ENCODE assay signal across 16 cellular contexts in the genomic region with DNA sequence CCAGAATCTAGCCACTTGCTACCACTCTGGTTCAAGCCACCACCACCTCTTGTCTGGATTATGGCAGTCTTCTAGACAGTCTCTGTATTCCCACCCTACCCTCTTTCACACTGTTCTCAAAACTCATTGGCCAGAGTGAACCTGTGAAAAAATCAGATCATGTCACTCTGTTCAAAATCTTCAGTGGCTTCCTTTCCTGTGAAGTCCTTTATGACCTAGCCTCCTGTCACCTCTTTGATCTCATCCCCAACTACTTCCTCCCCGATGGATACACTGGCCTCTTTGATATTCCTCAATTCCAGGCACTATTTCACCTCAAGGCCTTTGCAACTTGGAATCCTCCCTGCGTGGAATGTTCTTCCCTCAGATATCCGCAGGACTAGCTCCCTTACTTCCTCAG. TPM values are rescaled to one million over a fixed set of nuclear protein-coding genes. Genes with fewer than 3 reads are reported as not detected.
DNase-seq lines count a peak whose midpoint lies in the region; ATAC-seq and TF ChIP-seq lines count a peak whose summit lies in the region.
"Had no signal": no experiment of that assay in that cellular context is flagged by ENCODE, and none has a peak within 500 bp of the region (broad histone marks: within the 10 kb centered on the region; RNA-seq: fewer than 3 reads in every experiment).

No MANE protein-coding gene starts in this region.

- CTCF ChIA-PET in CD4-positive, alpha-beta memory T cell (lab: Charles Lee; ENCODE audit: partially characterized antibody), result interaction anchor here (1.1 to 2.9 kb wide), 2 partner anchors 20 to 24 kb away, joined by 3 to 20 read pairs; no protein-coding TSS in a partner anchor
- CTCF ChIA-PET in HEK293T (lab: Yijun Ruan, JAX), result interaction anchor here (0.6 kb wide), 1 partner anchor 38 kb away, joined by 3 read pairs; no protein-coding TSS in a partner anchor

- H3K9ac ChIP-seq in DND-41 (ENCODE audit: low read depth, low read length) (no peak overlapping the region), neuronal stem cell (ENCODE audit: low read depth, low read length, poor library complexity) (no peak overlapping the region)
- H3K9ac ChIP-seq: parathyroid adenoma had no signal

- H3K4me2 ChIP-seq in DND-41 (ENCODE audit: insufficient read depth, low read length), result no peak overlapping the region
- H3K4me2 ChIP-seq in neuronal stem cell (ENCODE audit: insufficient read depth, low read length, poor library complexity, severe bottlenecking), result no peak overlapping the region
- no peak overlapping the region for H3K4me2 ChIP-seq in GM23338

- H2AFZ ChIP-seq in DND-41 (ENCODE audit: low read depth, low read length) (0 out of 2 replicates have a peak overlapping the region, but pooled peaks have one; percentile 84), neuronal stem cell (ENCODE audit: low read length) (peak overlapping the region; percentile 25), GM23338 (no peak overlapping the region)
- H2AFZ ChIP-seq: parathyroid adenoma had no signal

- H3K14ac ChIP-seq in neuronal stem cell (ENCODE audit: low read length), result no peak overlapping the region

- H3K79me2 ChIP-seq in DND-41 (ENCODE audit: insufficient read depth, low read length) (no peaks in the 10 kb centered on the region), GM23338 (replicated peaks; ENCODE audit: insufficient read depth) (no peaks in the 10 kb centered on the region)

- peaks cover 3% of the 10 kb centered on the region for H3K79me1 ChIP-seq in neuronal stem cell (ENCODE audit: low read depth, low read length)

- H3K23ac ChIP-seq in neuronal stem cell (ENCODE audit: low read depth, low read length, poor library complexity), result no peak overlapping the region

- TF ChIP-seq CTCF in DND-41 (IDR thresholded peaks at IDR 0.05; ENCODE audit: borderline replicate concordance, extremely low read depth, low read length, poor library complexity, severe bottlenecking), result no peak
- no peak for TF ChIP-seq CTCF in dorsolateral prefrontal cortex (IDR thresholded peaks at IDR 0.05 in 54 of 56, conservative IDR thresholded peaks at IDR 0.05 in 2 of 56; ENCODE audit: low read depth in 1 of 56, partially characterized antibody in 56 of 56)
- no peak for TF ChIP-seq CTCF in GM23338 (conservative IDR thresholded peaks at IDR 0.05; ENCODE audit: low read depth in 2 of 2)

- no peak overlapping the region for H2BK120ac ChIP-seq in neuronal stem cell (ENCODE audit: low read depth, low read length)

- POLR2A ChIA-PET in CD4-positive, alpha-beta memory T cell (lab: Charles Lee; ENCODE audit: partially characterized antibody), result interaction anchor here (0.8 to 2.6 kb wide), 3 partner anchors 10 to 21 kb away, joined by 5 to 19 read pairs (median 16); a partner anchor contains a TSS
- POLR2A ChIA-PET in HEK293T (lab: Yijun Ruan, JAX), result interaction anchor here (3.3 kb wide), 1 partner anchor 22 kb away, joined by 33 read pairs; a partner anchor contains a TSS

- no peaks in the 10 kb centered on the region for H3K9me3 Mint-ChIP-seq in CD4-positive, alpha-beta memory T cell
- no peaks in the 10 kb centered on the region for H3K9me3 Mint-ChIP-seq in GM23338
- H3K9me3 Mint-ChIP-seq: stimulated activated naive B cell treated with anti-CD40 and anti-IgM and Interleukin-4, amounts not matched to agents 10 μg/mL and 1 μg/mL and 100 μg/mL, for 72 hours had no signal

- peaks cover 8 to 9% of the 10 kb centered on the region in 2 donors for H3K27me3 Mint-ChIP-seq in CD4-positive, alpha-beta memory T cell
- H3K27me3 Mint-ChIP-seq in GM23338 (ENCODE audit: insufficient read depth, low read depth, poor library complexity), result peaks cover 42% of the 10 kb centered on the region

- no peak overlapping the region for H3K4ac ChIP-seq in neuronal stem cell (ENCODE audit: low read length)

- H2BK15ac ChIP-seq in neuronal stem cell (ENCODE audit: low read length), result no peak overlapping the region

- H3K18ac ChIP-seq in neuronal stem cell (ENCODE audit: low read length), result no peak overlapping the region

- intact Hi-C loops in CD4-positive, alpha-beta memory T cell (cut with micrococcal nuclease), result loop anchor here (5.0 to 10.0 kb wide), 4 partner anchors 119 to 1331 kb away; a partner anchor contains a TSS
- intact Hi-C loops in dorsolateral prefrontal cortex (cut with DNase I), result loop anchor here in 1 of 2 donors (5.0 kb wide), 1 partner anchor 39 kb away; no protein-coding TSS in a partner anchor

- no CpG with 5 or more reads among the region's 3 CpGs for WGBS in neuronal stem cell (ENCODE audit: extremely low coverage in 2 of 2, insufficient read length in 2 of 2, insufficient replicate concordance in 1 of 2), 2 donors

- peak overlapping the region in 7 of 8 donors; percentile 15 to 84 (median 52) for H3K4me3 Mint-ChIP-seq in CD4-positive, alpha-beta memory T cell
- H3K4me3 Mint-ChIP-seq in GM23338, result no peak overlapping the region
- H3K4me3 Mint-ChIP-seq: stimulated activated naive B cell treated with anti-CD40 and anti-IgM and Interleukin-4, amounts not matched to agents 10 μg/mL and 1 μg/mL and 100 μg/mL, for 72 hours had no signal

- ATAC-seq in DND-41 (ENCODE audit: insufficient read depth, low read depth) (no peak), GM18907 (IDR thresholded peaks at IDR 0.05; ENCODE audit: unreplicated experiment) (no peak), GM23338 (no peak)
- ATAC-seq: stimulated activated naive B cell treated with anti-CD40 and anti-IgM and Interleukin-4, amounts not matched to agents 10 μg/mL and 1 μg/mL and 100 μg/mL, for 72 hours had no signal

- H3K9me3 ChIP-seq in CD4-positive, alpha-beta memory T cell (ENCODE audit: control insufficient read depth in 1 of 2, low read length in 2 of 2), result no peaks in the 10 kb centered on the region
- no peaks in the 10 kb centered on the region for H3K9me3 ChIP-seq in DND-41 (ENCODE audit: insufficient read depth, low read length, severe bottlenecking)
- H3K9me3 ChIP-seq in neuronal stem cell (replicated peaks in 1 of 2; ENCODE audit: control insufficient read depth in 2 of 2, insufficient read depth in 1 of 2, low read depth in 1 of 2, low read length in 2 of 2), result no peaks in the 10 kb centered on the region
- H3K9me3 ChIP-seq: tibial artery had no signal

- no peaks in the 10 kb centered on the region for H3F3A ChIP-seq in GM23338 (replicated peaks; ENCODE audit: low read depth)

- H2AK5ac ChIP-seq in neuronal stem cell (ENCODE audit: low read depth, low read length), result no peak overlapping the region

- H3K27ac Mint-ChIP-seq in CD4-positive, alpha-beta memory T cell, result peak overlapping the region in 1 of 7 donors; percentile 79
- no peak overlapping the region for H3K27ac Mint-ChIP-seq in GM23338
- H3K27ac Mint-ChIP-seq: stimulated activated naive B cell treated with anti-CD40 and anti-IgM and Interleukin-4, amounts not matched to agents 10 μg/mL and 1 μg/mL and 100 μg/mL, for 72 hours had no signal

- H3K36me3 Mint-ChIP-seq in CD4-positive, alpha-beta memory T cell, result peaks cover 0 to 1% of the 10 kb centered on the region in 2 donors
- no peaks in the 10 kb centered on the region for H3K36me3 Mint-ChIP-seq in GM23338 (ENCODE audit: low read depth)
- H3K36me3 Mint-ChIP-seq: stimulated activated naive B cell treated with anti-CD40 and anti-IgM and Interleukin-4, amounts not matched to agents 10 μg/mL and 1 μg/mL and 100 μg/mL, for 72 hours had no signal

- no peak overlapping the region for H4K91ac ChIP-seq in neuronal stem cell (ENCODE audit: low read depth, low read length, poor library complexity)

- no peak overlapping the region for H2BK5ac ChIP-seq in neuronal stem cell (ENCODE audit: low read length)

- no peak overlapping the region for H2BK12ac ChIP-seq in neuronal stem cell (ENCODE audit: low read length)

- peaks cover 0 to 12% (median 5%) of the 10 kb centered on the region in 4 donors for H3K4me1 Mint-ChIP-seq in CD4-positive, alpha-beta memory T cell
- H3K4me1 Mint-ChIP-seq in GM23338, result no peaks in the 10 kb centered on the region
- H3K4me1 Mint-ChIP-seq: stimulated activated naive B cell treated with anti-CD40 and anti-IgM and Interleukin-4, amounts not matched to agents 10 μg/mL and 1 μg/mL and 100 μg/mL, for 72 hours had no signal

- H3K9me2 ChIP-seq in GM23338 (ENCODE audit: insufficient read depth), result no peaks in the 10 kb centered on the region

- no peak overlapping the region for H4K8ac ChIP-seq in neuronal stem cell (ENCODE audit: low read depth, low read length)

- H4K20me1 ChIP-seq in DND-41 (ENCODE audit: insufficient read depth, low read length) (no peaks in the 10 kb centered on the region), GM23338 (replicated peaks; ENCODE audit: insufficient read depth) (no peaks in the 10 kb centered on the region; the same call in 1 of the 2 replicates)

- H3K4me1 ChIP-seq in CD4-positive, alpha-beta memory T cell (ENCODE audit: insufficient read depth, low read length), result peaks cover 11% of the 10 kb centered on the region
- H3K4me1 ChIP-seq in DND-41 (ENCODE audit: insufficient read depth, low read length) (peaks cover 20% of the 10 kb centered on the region), neuronal stem cell (ENCODE audit: control insufficient read depth in 2 of 2, insufficient read depth in 1 of 2, low read depth in 1 of 2, low read length in 2 of 2) (peaks cover 2 to 7% of the 10 kb centered on the region in 2 donors), GM23338 (ENCODE audit: insufficient read depth) (no peaks in the 10 kb centered on the region)
- H3K4me1 ChIP-seq: parathyroid adenoma had no signal

- H3K36me3 ChIP-seq in CD4-positive, alpha-beta memory T cell (ENCODE audit: insufficient read depth, low read length), result no peaks in the 10 kb centered on the region
- H3K36me3 ChIP-seq in DND-41 (ENCODE audit: insufficient read depth, low read length) (no peaks in the 10 kb centered on the region; the same call in 1 of the 2 replicates), neuronal stem cell (replicated peaks in 1 of 2; ENCODE audit: control insufficient read depth in 2 of 2, insufficient read depth in 2 of 2, low read length in 2 of 2) (no peaks in the 10 kb centered on the region), GM23338 (ENCODE audit: insufficient read depth) (no peaks in the 10 kb centered on the region)
- H3K36me3 ChIP-seq: tibial artery had no signal

- no peak overlapping the region for H3K4me3 ChIP-seq in CD4-positive, alpha-beta memory T cell (ENCODE audit: low read length in 2 of 2)
- H3K4me3 ChIP-seq in DND-41 (ENCODE audit: low read depth in 1 of 2, low read length in 2 of 2) (no peak overlapping the region), dorsolateral prefrontal cortex (no peak overlapping the region), neuronal stem cell (ENCODE audit: low read length in 2 of 2) (no peak overlapping the region), GM23338 (no peak overlapping the region)

- H3K27me3 ChIP-seq in CD4-positive, alpha-beta memory T cell (ENCODE audit: insufficient read depth, low read length), result peaks cover 6% of the 10 kb centered on the region
- H3K27me3 ChIP-seq in DND-41 (ENCODE audit: insufficient read depth, low read length, poor library complexity) (no peaks in the 10 kb centered on the region), dorsolateral prefrontal cortex (no peaks in the 10 kb centered on the region), neuronal stem cell (ENCODE audit: control insufficient read depth in 3 of 3, insufficient read depth in 3 of 3, low read depth in 1 of 3, low read length in 3 of 3) (peaks cover 0 to 4% (median 0%) of the 10 kb centered on the region in 3 experiments), GM23338 (ENCODE audit: insufficient read depth) (peaks cover 55% of the 10 kb centered on the region)
- H3K27me3 ChIP-seq: tibial artery had no signal

- no peak for DNase-seq in CD4-positive, alpha-beta memory T cell
- DNase-seq in DND-41 (no peak), dorsolateral prefrontal cortex (no peak), neuronal stem cell (ENCODE audit: low spot score) (no peak), HEK293T (ENCODE audit: extremely low spot score) (no peak), GM23338 (ENCODE audit: low spot score) (no peak)
- DNase-seq: activated CD4-positive, alpha-beta T cell treated with anti-CD3 and anti-CD28 coated beads, Interleukin-2, amount 50 U/mL, for 48 hours; activated T-cell treated with anti-CD3 and anti-CD28 coated beads, Interleukin-2, amount 50 U/mL, for 1 hour; dermis blood vessel endothelial cell; NCI-H1092 treated with DMSO at 0.1 percent for 48 hours; NCI-H2081; NCI-H446 treated with DMSO at 0.1 percent for 48 hours; stimulated activated naive B cell treated with anti-CD40 and anti-IgM and Interleukin-4, amounts not matched to agents 10 μg/mL and 1 μg/mL and 100 μg/mL, for 72 hours; tibial artery had no signal

- no peak overlapping the region for H3K27ac ChIP-seq in CD4-positive, alpha-beta memory T cell (ENCODE audit: low read depth, low read length)
- H3K27ac ChIP-seq in DND-41 (ENCODE audit: low read length) (no peak overlapping the region), dorsolateral prefrontal cortex (peak overlapping the region in 56 of 59 donors; percentile 6 to 93 (median 80)), neuronal stem cell (replicated peaks; ENCODE audit: low read length) (no peak overlapping the region), GM23338 (ENCODE audit: low read depth) (no peak overlapping the region)
- H3K27ac ChIP-seq: parathyroid adenoma, tibial artery had no signal

RNA-seq across cellular contexts. Expression of a gene that starts 21.2 kb away (rescaled TPM):
- under 1 TPM in 1 of 2 experiments, not detected in 1; 0.23 TPM for total RNA-seq in CD4-positive, alpha-beta memory T cell
- not detected for polyA plus RNA-seq in CD4-positive, alpha-beta memory T cell
- total RNA-seq in dorsolateral prefrontal cortex, result 100 to 1,000 TPM in 72 of 120 experiments, 10 to 100 TPM in 48; 26.6 to 509 (median 114) TPM
- 70.1 TPM for polyA plus RNA-seq in neuronal stem cell (2013, experiment 1 of 2)
- polyA plus RNA-seq in neuronal stem cell (2013, experiment 2 of 2), result 70.1 TPM
- total RNA-seq in GM23338 (2014; rRNA removed; shearing (Covaris generic)), result 63.4 and 66.7 TPM in 2 replicates
- polyA plus RNA-seq in GM23338 (2016; fragmentation: Nextera tagmentation; extraction: Ambion mirVana), result 21.6 and 26.9 TPM in 2 replicates

Comparison
In these comparisons a context has a peak if more than half of its experiments do, and no peak if none do; other contexts are left out.
1. H3K27ac ChIP-seq: peak in dorsolateral prefrontal cortex (56 of 59); none in CD4-positive, alpha-beta memory T cell (single experiment), DND-41 (single experiment), neuronal stem cell (single experiment) and GM23338 (single experiment).
2. RNA of a gene that starts 21.2 kb away (total RNA-seq): 26.6 to 509 TPM in dorsolateral prefrontal cortex and 63.4 to 66.7 TPM in GM23338; 0.23 TPM in CD4-positive, alpha-beta memory T cell; every median in the first group is over 10 times any median in the second.